26 cellular contexts compared by ENCODE assay signal in the genomic region with DNA sequence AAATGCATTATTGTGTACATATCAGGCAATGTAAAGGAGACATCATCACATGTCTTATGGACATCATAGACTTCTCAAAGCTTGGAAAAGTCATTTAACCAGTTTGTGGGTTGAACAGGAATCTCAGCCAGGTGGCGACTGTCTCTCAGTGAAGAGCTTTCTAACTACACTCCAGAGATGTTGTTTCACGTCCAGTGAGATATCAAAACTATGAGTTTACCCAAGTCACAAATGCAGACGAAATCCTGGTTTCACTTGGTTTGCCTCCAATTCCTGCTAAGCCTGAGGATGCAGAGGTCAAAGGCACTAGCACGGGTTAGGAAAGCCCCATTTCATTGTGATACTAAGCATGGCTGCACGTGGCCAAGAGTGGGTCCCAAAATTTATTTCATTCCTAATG.
"Had no signal": no experiment of that assay in that cellular context is flagged by ENCODE, and none has a peak within 500 bp of the region (broad histone marks: within the 10 kb centered on the region; RNA-seq: fewer than 3 reads in every experiment).

No MANE protein-coding gene starts in this region.

- H3K79me2 ChIP-seq: hepatocyte had no signal

- ATAC-seq: effector memory CD8-positive, alpha-beta T cell; esophagus mucosa; gastrocnemius medialis; heart left ventricle; left colon; left lobe of liver; lower lobe of right lung; mucosa of descending colon had no signal

- H3K4me3 ChIP-seq: colonic mucosa, esophagus squamous epithelium, gastrocnemius medialis, heart left ventricle, hepatocyte, left ventricle myocardium inferior, lower lobe of right lung, mucosa of descending colon had no signal

- H3K9me3 ChIP-seq: colonic mucosa, esophagus squamous epithelium, gastrocnemius medialis, heart left ventricle, left ventricle myocardium inferior, lower lobe of right lung, mucosa of descending colon had no signal

- H3K36me3 ChIP-seq: colonic mucosa, esophagus squamous epithelium, gastrocnemius medialis, heart left ventricle, left ventricle myocardium inferior, lower lobe of right lung had no signal

- H3K27me3 ChIP-seq: colonic mucosa, esophagus squamous epithelium, gastrocnemius medialis, heart left ventricle, hepatocyte had no signal

- H3K4me2 ChIP-seq: hepatocyte had no signal

- FAIRE-seq: endometrium, kidney had no signal

- H2AFZ ChIP-seq: hepatocyte had no signal

- H3K27ac ChIP-seq: colonic mucosa, epithelial cell of prostate, esophagus squamous epithelium, gastrocnemius medialis, heart left ventricle, hepatocyte, left ventricle myocardium inferior, lower lobe of right lung had no signal

- DNase-seq: colonic mucosa; cortex of kidney; effector CD8-positive, alpha-beta T cell; effector memory CD8-positive, alpha-beta T cell; endodermal cell; erythroblast; esophagus squamous epithelium; foreskin fibroblast; foreskin melanocyte; gastrocnemius medialis; heart left ventricle; hypothalamus; immature natural killer cell; islet precursor cell; kidney; kidney glomerular epithelial cell; left colon; left ventricle myocardium inferior; lower lobe of right lung; mesenchymal stem cell; mucosa of descending colon had no signal

- H3K4me1 ChIP-seq: colonic mucosa, gastrocnemius medialis, heart left ventricle, left ventricle myocardium inferior, lower lobe of right lung had no signal
